Comparison of ENCODE assay signal across 25 cellular contexts in the genomic region with DNA sequence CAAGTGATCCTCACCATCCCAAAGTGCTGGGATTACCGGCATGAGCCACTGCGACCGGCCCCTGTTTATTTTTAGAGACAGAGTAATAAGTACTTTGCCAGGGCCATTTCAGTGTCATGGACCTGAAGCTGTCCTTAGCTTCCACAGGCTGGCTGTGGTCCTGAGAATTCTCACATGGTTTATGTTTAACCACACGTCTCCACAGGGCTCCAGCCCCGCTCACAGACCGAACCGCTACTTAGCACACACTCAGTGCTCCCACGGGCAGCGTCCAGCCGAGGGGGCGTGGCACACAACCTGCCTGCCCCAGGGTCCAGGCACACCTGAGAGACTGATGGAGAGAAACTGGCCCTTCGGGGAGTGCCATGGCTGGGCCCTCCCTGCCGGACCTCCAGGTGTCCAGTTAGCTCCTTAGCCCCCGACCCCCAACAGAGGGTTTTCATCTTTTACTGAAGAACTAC. TPM values are rescaled to one million over a fixed set of nuclear protein-coding genes. Genes with fewer than 3 reads are reported as not detected.
DNase-seq lines count a peak whose midpoint lies in the region; ATAC-seq, FAIRE-seq and TF ChIP-seq lines count a peak whose summit lies in the region.
"Had no signal": no experiment of that assay in that cellular context is flagged by ENCODE, and none has a peak within 500 bp of the region (broad histone marks: within the 10 kb centered on the region; RNA-seq: fewer than 3 reads in every experiment).

No MANE protein-coding gene starts in this region.

- intact Hi-C loops in pancreas (cut with DNase I) = loop anchor here in 1 of 3 donors (5.0 kb wide), 1 partner anchor 34 kb away; no protein-coding TSS in a partner anchor
- intact Hi-C loops in aorta (cut with DNase I) = no loop called here

- H3K27ac Mint-ChIP-seq in immature natural killer cell = peak overlapping the region; percentile 7 to 59 (median 38)
- H3K27ac Mint-ChIP-seq: T-helper 1 cell treated with Interleukin-12 subunit alpha and Interleukin-12 subunit beta and Interleukin-4 antibody, amounts not matched to agents 30 μg/mL and 1 μg/mL, for 36 hours; WTC11 had no signal

- H3K36me3 ChIP-seq in pancreas = peaks cover 0 to 21% (median 0%) of the 10 kb centered on the region in 3 donors
- no peaks in the 10 kb centered on the region for H3K36me3 ChIP-seq in aorta (ENCODE audit: control insufficient read depth in 1 of 2, insufficient read depth in 2 of 2, low read length in 1 of 2)
- H3K36me3 ChIP-seq: BE2C, cardiac muscle cell had no signal

- H3K27me3 ChIP-seq in pancreas (no peaks in the 10 kb centered on the region), aorta (ENCODE audit: control insufficient read depth in 1 of 2, insufficient read depth in 2 of 2, low read length in 1 of 2) (no peaks in the 10 kb centered on the region)
- H3K27me3 ChIP-seq: thyroid gland had no signal

- no peak for FAIRE-seq in pancreas (lab: Jason Lieb, UNC)
- FAIRE-seq: GM12891, keratinocyte had no signal

- peaks cover 0 to 4% (median 0%) of the 10 kb centered on the region in 3 donors for H3K36me3 Mint-ChIP-seq in immature natural killer cell
- H3K36me3 Mint-ChIP-seq: WTC11 had no signal

- WGBS in pancreas, 2 donors = 22 to 27% methylated on average over 14 of the region's 14 CpGs
- WGBS in aorta, 2 donors = 39% methylated on average over 14 of the region's 14 CpGs

- H3K9me3 ChIP-seq in pancreas (no peaks in the 10 kb centered on the region), aorta (ENCODE audit: control insufficient read depth, low read length) (no peaks in the 10 kb centered on the region)
- H3K9me3 ChIP-seq: BE2C, thyroid gland had no signal

- H3K4me1 Mint-ChIP-seq in immature natural killer cell = peaks cover 48 to 52% of the 10 kb centered on the region in 2 donors
- H3K4me1 Mint-ChIP-seq: WTC11 had no signal

- no peak overlapping the region for H3K4me3 ChIP-seq in pancreas
- no peak overlapping the region for H3K4me3 ChIP-seq in aorta (ENCODE audit: low read length in 2 of 2)
- H3K4me3 ChIP-seq: cardiac muscle cell, thyroid gland had no signal

- ATAC-seq in pancreas = peak; percentile 36 to 87 (median 69)
- peak; percentile 26 for ATAC-seq in aorta (ENCODE audit: low FRiP score)
- ATAC-seq in GM18909 (IDR thresholded peaks at IDR 0.05; ENCODE audit: poor library complexity, unreplicated experiment) = no peak
- ATAC-seq: WTC11 had no signal

- TF ChIP-seq CTCF in pancreas (IDR thresholded peaks at IDR 0.05) = no peak

- H3K27ac ChIP-seq in pancreas (peak overlapping the region in 2 of 4 donors; percentile 16 to 44), aorta (ENCODE audit: low read depth in 1 of 2, low read length in 2 of 2) (peak overlapping the region in 1 of 2 donors; percentile 4)
- H3K27ac ChIP-seq: 22Rv1, cardiac muscle cell had no signal

- H3K27me3 Mint-ChIP-seq in immature natural killer cell (ENCODE audit: low read depth in 3 of 3) = peaks cover 0 to 4% (median 2%) of the 10 kb centered on the region in 3 donors

- no peaks in the 10 kb centered on the region for H3K9me3 Mint-ChIP-seq in immature natural killer cell
- H3K9me3 Mint-ChIP-seq: IgD-negative memory B cell; T-helper 1 cell treated with Interleukin-12 subunit alpha and Interleukin-12 subunit beta and Interleukin-4 antibody, amounts not matched to agents 30 μg/mL and 1 μg/mL, for 36 hours; WTC11 had no signal

- H3K4me1 ChIP-seq in pancreas (peaks cover 48 to 60% (median 57%) of the 10 kb centered on the region in 3 donors), aorta (ENCODE audit: control insufficient read depth in 1 of 2, insufficient read depth in 2 of 2, low read length in 2 of 2) (peaks cover 3 to 7% of the 10 kb centered on the region in 2 donors)
- H3K4me1 ChIP-seq: BE2C had no signal

- no peak overlapping the region for H3K4me3 Mint-ChIP-seq in immature natural killer cell
- H3K4me3 Mint-ChIP-seq: T-helper 1 cell treated with Interleukin-12 subunit alpha and Interleukin-12 subunit beta and Interleukin-4 antibody, amounts not matched to agents 30 μg/mL and 1 μg/mL, for 36 hours; WTC11 had no signal

- DNase-seq in activated effector memory CD4-positive, alpha-beta T cell treated with anti-CD3 and anti-CD28 coated beads, Interleukin-2, amount 50 U/mL, for 16 hours = peak; percentile 54
- no peak for DNase-seq in activated effector memory CD4-positive, alpha-beta T cell treated with Interleukin-2 at 50 U/mL for 16 hours
- DNase-seq in immature natural killer cell = no peak
- DNase-seq in pancreas = peak in 5 of 6 donors; percentile 38 to 70 (median 60)
- peak; percentile 54 to 69 for DNase-seq in aorta
- no peak for DNase-seq in NCI-H187 treated with DMSO at 0.1 percent for 48 hours (lab: John Stamatoyannopoulos, UW)
- DNase-seq in kidney glomerular epithelial cell (lab: John Stamatoyannopoulos, UW) = no peak
- DNase-seq: BE2C; effector memory CD4-positive, alpha-beta T cell; GF-D8; HCEC 1CT; NCI-H187; SHP77 had no signal

RNA-seq across cellular contexts. Expression of a gene that starts 11.7 kb away (rescaled TPM):
- polyA plus RNA-seq in immature natural killer cell (10 to 100 TPM; 66.6 to 85.2 (median 83.7) TPM), pancreas (10 to 100 TPM; 34.6 to 43.7 TPM), aorta (10 to 100 TPM in 1 of 2 donors, 1 to 10 TPM in 1; 7.6 to 21.8 TPM)
- total RNA-seq in pancreas (10 to 100 TPM; 30.4 to 47.2 (median 36.0) TPM), aorta (10 to 100 TPM; 14.8 to 23.4 TPM)
- total RNA-seq: cardiac muscle cell had no signal
- polyA plus RNA-seq: cardiac muscle cell had no signal

RNA-seq across cellular contexts. Expression of a gene that starts 35.7 kb away (rescaled TPM):
- polyA plus RNA-seq in immature natural killer cell = not detected
- total RNA-seq in pancreas = under 1 TPM; 0.13 to 0.31 (median 0.23) TPM
- under 1 TPM; 0.08 to 0.77 TPM for polyA plus RNA-seq in pancreas
- total RNA-seq in aorta = not detected
- not detected for polyA plus RNA-seq in aorta
- total RNA-seq: activated CD8-positive, alpha-beta memory T cell treated with anti-CD3 and anti-CD28 coated beads for 36 hours; cardiac muscle cell; mucosa of gallbladder; osteocyte; thyroid gland; WTC11 had no signal
- polyA plus RNA-seq: cardiac muscle cell, IgD-negative memory B cell, keratinocyte had no signal

RNA-seq across cellular contexts. Expression of a gene that starts 53.7 kb away (rescaled TPM):
- polyA plus RNA-seq in immature natural killer cell (1,000 to 10,000 TPM in 1 of 3 donors, 100 to 1,000 TPM in 2; 649 to 1,111 (median 667) TPM), pancreas (10 to 100 TPM; 22.9 to 47.8 TPM), aorta (10 to 100 TPM; 23.4 to 37.8 TPM)
- total RNA-seq in pancreas (10 to 100 TPM; 20.8 to 39.2 (median 28.4) TPM), aorta (10 to 100 TPM; 43.8 to 54.1 TPM)

Comparison
In these comparisons a context has a peak if more than half of its experiments do, and no peak if none do; other contexts are left out.
1. DNase-seq: peak in activated effector memory CD4-positive, alpha-beta T cell treated with anti-CD3 and anti-CD28 coated beads, Interleukin-2, amount 50 U/mL, for 16 hours (single experiment), pancreas (5 of 6) and aorta (2 of 2); none in activated effector memory CD4-positive, alpha-beta T cell treated with Interleukin-2 at 50 U/mL for 16 hours (single experiment), immature natural killer cell (0 of 3), NCI-H187 treated with DMSO at 0.1 percent for 48 hours (single experiment) and kidney glomerular epithelial cell (single experiment).
2. RNA of a gene that starts 53.7 kb away (polyA plus RNA-seq): 649 to 1,111 TPM in immature natural killer cell; 22.9 to 47.8 TPM in pancreas and 23.4 to 37.8 TPM in aorta; every median in the first group is over 10 times any median in the second.